ENCODE assay signal across 7 cellular contexts in genomic region chr13:89352384-89352783, GRCh38.
"Had no signal": no experiment of that assay in that cellular context is flagged by ENCODE, and none has a peak within 500 bp of the region (broad histone marks: within the 10 kb centered on the region; RNA-seq: fewer than 3 reads in every experiment).

No MANE protein-coding gene starts in this region.

- H2AFZ ChIP-seq: GM23248 had no signal

- H3K4me2 ChIP-seq: KMS-11 had no signal

- DNase-seq: GM23248, GOT3, H9, HCEC 1CT, KBM-7 had no signal

- H3K9ac ChIP-seq: GM23248, KMS-11 had no signal

- FAIRE-seq: HTR-8/SVneo had no signal

- H3K27ac ChIP-seq: GM23248, KMS-11 had no signal

- H3K4me3 ChIP-seq: GM23248 had no signal
